In the genomic region with DNA sequence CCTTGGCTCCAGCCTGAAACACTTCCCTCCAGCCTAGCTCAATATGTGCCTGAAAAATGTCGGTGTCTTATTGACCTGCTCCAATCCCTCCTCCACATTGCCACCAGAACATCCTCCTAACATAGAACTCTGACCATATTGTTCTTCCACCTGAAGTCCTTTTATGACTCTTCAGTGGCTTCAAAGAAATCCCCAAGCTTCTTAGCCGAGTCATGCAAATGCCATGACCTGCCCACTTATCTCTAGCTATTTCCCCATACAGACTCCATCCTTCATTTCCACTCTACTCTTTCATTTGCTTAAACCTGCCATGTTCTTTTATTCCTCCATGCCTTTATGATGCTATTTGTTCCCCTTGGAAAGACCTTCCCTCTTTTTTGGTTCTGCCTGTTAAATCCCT, we compare ENCODE assay signal across 14 cellular contexts.
DNase-seq lines count a peak whose midpoint lies in the region; ATAC-seq and TF ChIP-seq lines count a peak whose summit lies in the region.
"Had no signal": no experiment of that assay in that cellular context is flagged by ENCODE, and none has a peak within 500 bp of the region (broad histone marks: within the 10 kb centered on the region; RNA-seq: fewer than 3 reads in every experiment).

No MANE protein-coding gene starts in this region.

- CTCF ChIA-PET in RWPE1 (lab: Yijun Ruan, JAX), result no interaction called here

- peaks cover 13% of the 10 kb centered on the region for H3K27me3 Mint-ChIP-seq in stimulated activated memory B cell treated with anti-CD40 and anti-IgM and Interleukin-4, amounts not matched to agents 10 μg/mL and 1 μg/mL and 100 μg/mL, for 72 hours

- no peak for TF ChIP-seq CTCF in RWPE1 (conservative IDR thresholded peaks at IDR 0.05; ENCODE audit: low read depth)

- in situ Hi-C loops in G401 (cut with HindIII; ENCODE audit: low sequenced_read_pairs), result no loop called here

- ATAC-seq in HG02610 (IDR thresholded peaks at IDR 0.05; ENCODE audit: unreplicated experiment) (peak; percentile 75), HG02938 (IDR thresholded peaks at IDR 0.05; ENCODE audit: unreplicated experiment) (no peak)
- ATAC-seq in stimulated activated memory B cell treated with anti-CD40 and anti-IgM and Interleukin-4, amounts not matched to agents 10 μg/mL and 1 μg/mL and 100 μg/mL, for 72 hours, result peak; percentile 71

- H3K4me3 Mint-ChIP-seq in stimulated activated memory B cell treated with anti-CD40 and anti-IgM and Interleukin-4, amounts not matched to agents 10 μg/mL and 1 μg/mL and 100 μg/mL, for 72 hours, result no peak overlapping the region
- H3K4me3 Mint-ChIP-seq: CD4-positive, alpha-beta memory T cell had no signal

- no peaks in the 10 kb centered on the region for H3K36me3 Mint-ChIP-seq in stimulated activated memory B cell treated with anti-CD40 and anti-IgM and Interleukin-4, amounts not matched to agents 10 μg/mL and 1 μg/mL and 100 μg/mL, for 72 hours
- H3K36me3 Mint-ChIP-seq: CD4-positive, alpha-beta memory T cell had no signal

- H3K27ac Mint-ChIP-seq in stimulated activated memory B cell treated with anti-CD40 and anti-IgM and Interleukin-4, amounts not matched to agents 10 μg/mL and 1 μg/mL and 100 μg/mL, for 72 hours, result no peak overlapping the region

- H3K9me3 Mint-ChIP-seq in stimulated activated memory B cell treated with anti-CD40 and anti-IgM and Interleukin-4, amounts not matched to agents 10 μg/mL and 1 μg/mL and 100 μg/mL, for 72 hours, result no peaks in the 10 kb centered on the region

- POLR2A ChIA-PET in RWPE1 (lab: Yijun Ruan, JAX; ENCODE audit: low non-redundant PET), result no interaction called here

- DNase-seq in iris pigment epithelial cell (ENCODE audit: low read depth) (peak; percentile 2), RWPE1 (ENCODE audit: low spot score) (no peak), G401 (ENCODE audit: low spot score) (no peak)
- DNase-seq: C1 segment of cervical spinal cord; Calu3; CD4-positive, alpha-beta memory T cell; COR-L47; EL; GF-D8; GOT3; HCEC 1CT had no signal

- H3K4me1 Mint-ChIP-seq in stimulated activated memory B cell treated with anti-CD40 and anti-IgM and Interleukin-4, amounts not matched to agents 10 μg/mL and 1 μg/mL and 100 μg/mL, for 72 hours, result peaks cover 7% of the 10 kb centered on the region
- H3K4me1 Mint-ChIP-seq: CD4-positive, alpha-beta memory T cell had no signal

- H3K27ac ChIP-seq in RWPE1, result no peak overlapping the region
